ENCODE assay signal across 12 cellular contexts in genomic region chr2:131588152-131588873, GRCh38.
DNase-seq lines count a peak whose midpoint lies in the region; ATAC-seq and TF ChIP-seq lines count a peak whose summit lies in the region.
"Had no signal": no experiment of that assay in that cellular context is flagged by ENCODE, and none has a peak within 500 bp of the region (broad histone marks: within the 10 kb centered on the region; RNA-seq: fewer than 3 reads in every experiment).

No MANE protein-coding gene starts in this region.

- no peaks in the 10 kb centered on the region for H3K9me3 Mint-ChIP-seq in osteocyte (ENCODE audit: unreplicated experiment)

- H3K4me1 Mint-ChIP-seq in osteocyte (ENCODE audit: unreplicated experiment) = no peaks in the 10 kb centered on the region

- peak; percentile 72 for ATAC-seq in GM19397 (IDR thresholded peaks at IDR 0.05; ENCODE audit: unreplicated experiment)
- ATAC-seq in HG02763 (IDR thresholded peaks at IDR 0.05; ENCODE audit: unreplicated experiment) = peak; percentile 82
- ATAC-seq in HG03439 (IDR thresholded peaks at IDR 0.05; ENCODE audit: unreplicated experiment) = peak; percentile 74

- no peaks in the 10 kb centered on the region for H3K36me3 Mint-ChIP-seq in osteocyte (ENCODE audit: unreplicated experiment)

- H3K27me3 Mint-ChIP-seq in osteocyte (ENCODE audit: unreplicated experiment) = peaks cover 7% of the 10 kb centered on the region

- no peak overlapping the region for H3K27ac Mint-ChIP-seq in osteocyte (ENCODE audit: unreplicated experiment)

- DNase-seq in GM12864 (ENCODE audit: low read depth) (peak; percentile 71), HuH-7.5 (ENCODE audit: low spot score) (no peak), GM03348 (ENCODE audit: low spot score) (no peak), osteocyte (ENCODE audit: extremely low spot score, unreplicated experiment) (no peak)
- DNase-seq in stimulated activated CD4-positive, alpha-beta T cell treated with anti-CD3 and anti-CD28 coated beads, Interleukin-2, amount 100 ng/mL, for 24 hours = no peak
- DNase-seq: activated effector memory CD4-positive, alpha-beta T cell treated with Interleukin-2 at 50 U/mL for 16 hours; esophagus squamous epithelium; NCI-H446 had no signal

- TF ChIP-seq CTCF in GM12864 (IDR thresholded peaks at IDR 0.05; ENCODE audit: low read depth, low read length, missing control alignments) (no peak), osteocyte (IDR thresholded peaks at IDR 0.05) (no peak)

- H3K4me3 ChIP-seq in GM12864 (ENCODE audit: low read depth, low read length) = no peak overlapping the region
- H3K4me3 ChIP-seq: A549, esophagus squamous epithelium had no signal

- H3K4me3 Mint-ChIP-seq in osteocyte (ENCODE audit: unreplicated experiment) = no peak overlapping the region
